In genomic region chr2:133840761-133841160, GRCh38 we compare ENCODE assay signal across 20 cellular contexts.
"Had no signal": no experiment of that assay in that cellular context is flagged by ENCODE, and none has a peak within 500 bp of the region (broad histone marks: within the 10 kb centered on the region; RNA-seq: fewer than 3 reads in every experiment).

No MANE protein-coding gene starts in this region.

- H3K36me3 Mint-ChIP-seq: activated naive CD8-positive, alpha-beta T cell; naive thymus-derived CD8-positive, alpha-beta T cell; stimulated activated naive B cell treated with anti-CD40 and anti-IgM and Interleukin-4, amounts not matched to agents 10 μg/mL and 1 μg/mL and 100 μg/mL, for 72 hours; WTC11 had no signal

- H3K4me1 ChIP-seq: adrenal gland, ascending aorta, breast epithelium, transverse colon had no signal

- FAIRE-seq: kidney, small intestine, urothelium cell line had no signal

- H3K27ac ChIP-seq: ascending aorta, breast epithelium, transverse colon had no signal

- H3K36me3 ChIP-seq: adrenal gland, ascending aorta, breast epithelium, transverse colon had no signal

- H3K9me3 ChIP-seq: adrenal gland, ascending aorta, breast epithelium, transverse colon had no signal

- H3K4me3 ChIP-seq: adrenal gland, ascending aorta, breast epithelium, lung, transverse colon had no signal

- H3K27me3 ChIP-seq: ascending aorta, breast epithelium, transverse colon had no signal

- DNase-seq: activated gamma-delta T cell treated with Interleukin-2 at 50 U/mL for 16 hours; activated T-cell treated with anti-CD3 and anti-CD28 coated beads, Interleukin-2, amount 50 U/mL, for 1 hour; adrenal gland; cortex of kidney; endodermal cell; foreskin fibroblast; kidney; naive thymus-derived CD8-positive, alpha-beta T cell; small intestine; stimulated activated CD4-positive, alpha-beta T cell treated with anti-CD3 and anti-CD28 coated beads, Interleukin-15, amount 100 ng/mL, for 24 hours; stimulated activated CD8-positive, alpha-beta memory T cell treated with anti-CD3 and anti-CD28 coated beads, Interleukin-4, amount 100 ng/mL, for 48 hours; stimulated activated naive B cell treated with anti-CD40 and anti-IgM and Interleukin-4, amounts not matched to agents 10 μg/mL and 1 μg/mL and 100 μg/mL, for 72 hours; T-helper 9 cell; transverse colon had no signal

- ATAC-seq: naive thymus-derived CD8-positive, alpha-beta T cell; stimulated activated naive B cell treated with anti-CD40 and anti-IgM and Interleukin-4, amounts not matched to agents 10 μg/mL and 1 μg/mL and 100 μg/mL, for 72 hours; WTC11 had no signal

- H3K27ac Mint-ChIP-seq: activated naive CD8-positive, alpha-beta T cell; endodermal cell; stimulated activated naive B cell treated with anti-CD40 and anti-IgM and Interleukin-4, amounts not matched to agents 10 μg/mL and 1 μg/mL and 100 μg/mL, for 72 hours; WTC11 had no signal

- H3K4me3 Mint-ChIP-seq: activated naive CD8-positive, alpha-beta T cell; endodermal cell; naive thymus-derived CD8-positive, alpha-beta T cell; stimulated activated naive B cell treated with anti-CD40 and anti-IgM and Interleukin-4, amounts not matched to agents 10 μg/mL and 1 μg/mL and 100 μg/mL, for 72 hours; WTC11 had no signal

- H3K9me3 Mint-ChIP-seq: endodermal cell; naive thymus-derived CD8-positive, alpha-beta T cell; stimulated activated naive B cell treated with anti-CD40 and anti-IgM and Interleukin-4, amounts not matched to agents 10 μg/mL and 1 μg/mL and 100 μg/mL, for 72 hours; WTC11 had no signal
